17 cellular contexts compared by ENCODE assay signal in the genomic region with DNA sequence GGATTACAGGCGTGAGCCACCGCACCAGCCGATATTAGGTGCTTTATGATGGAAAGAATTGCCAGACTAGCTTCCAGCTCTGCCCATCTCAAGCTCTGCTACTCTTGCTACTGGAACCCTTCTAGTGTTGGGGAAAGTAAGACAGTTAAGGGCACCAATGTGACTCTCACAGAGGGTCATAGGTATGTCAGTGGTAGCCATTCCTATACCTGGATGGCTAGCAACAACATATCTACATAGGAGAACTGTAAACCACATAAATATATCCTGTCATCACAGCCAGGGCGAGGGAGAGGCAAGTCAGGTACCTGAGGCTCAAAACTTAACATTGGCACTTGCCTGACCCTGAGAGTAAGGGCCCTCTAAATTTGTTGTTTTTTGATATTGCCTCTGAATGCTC. TPM values are rescaled to one million over a fixed set of nuclear protein-coding genes. Genes with fewer than 3 reads are reported as not detected.
DNase-seq lines count a peak whose midpoint lies in the region; TF ChIP-seq lines count a peak whose summit lies in the region.
"Had no signal": no experiment of that assay in that cellular context is flagged by ENCODE, and none has a peak within 500 bp of the region (broad histone marks: within the 10 kb centered on the region; RNA-seq: fewer than 3 reads in every experiment).

No MANE protein-coding gene starts in this region.

- peaks cover 24% of the 10 kb centered on the region for H3K4me1 Mint-ChIP-seq in nephron
- peaks cover 9% of the 10 kb centered on the region for H3K4me1 Mint-ChIP-seq in glutamatergic neuron (ENCODE audit: low read depth, unreplicated experiment)

- peaks cover 15 to 33% (median 26%) of the 10 kb centered on the region in 4 donors for H3K4me1 ChIP-seq in esophagus muscularis mucosa

- H3K27ac ChIP-seq in C4-2B (peak overlapping the region; percentile 13; the same call in 1 of the 2 replicates), esophagus muscularis mucosa (replicated peaks in 1 of 4) (no peak overlapping the region)
- H3K27ac ChIP-seq: A549; BLaER1 treated with 17β-estradiol and CSF1 and Interleukin-3, amounts not matched to agents 10 nM and 100 nM had no signal

- DNase-seq in esophagus muscularis mucosa (ENCODE audit: extremely low spot score) = peak; percentile 87
- DNase-seq in germinal center (ENCODE audit: low spot score) = no peak
- no peak for DNase-seq in glutamatergic neuron
- DNase-seq in OCI-M1 (lab: John Stamatoyannopoulos, UW) = no peak
- DNase-seq: AML-193; Caco-2; Calu3; CD4-positive, CD25-positive, alpha-beta regulatory T cell; CD8-positive, alpha-beta T cell; DMS79 treated with DMSO at 0.1 percent for 48 hours; GF-D8 had no signal

- peaks cover 9% of the 10 kb centered on the region for H3K36me3 Mint-ChIP-seq in nephron (ENCODE audit: low read depth)
- no peaks in the 10 kb centered on the region for H3K36me3 Mint-ChIP-seq in glutamatergic neuron (ENCODE audit: unreplicated experiment)
- H3K36me3 Mint-ChIP-seq: CD4-positive, CD25-positive, alpha-beta regulatory T cell had no signal

- no peak for TF ChIP-seq POLR2A in esophagus muscularis mucosa (IDR thresholded peaks at IDR 0.05; ENCODE audit: low read depth)

- no peak for TF ChIP-seq EP300 in esophagus muscularis mucosa (IDR thresholded peaks at IDR 0.05)

- TF ChIP-seq CTCF in C4-2B (conservative IDR thresholded peaks at IDR 0.05) (no peak), esophagus muscularis mucosa (IDR thresholded peaks at IDR 0.05) (no peak), nephron (IDR thresholded peaks at IDR 0.05; ENCODE audit: unreplicated experiment in 3 of 3) (no peak), glutamatergic neuron (IDR thresholded peaks at IDR 0.05; ENCODE audit: partially characterized antibody, unreplicated experiment) (no peak)

- intact Hi-C loops in esophagus muscularis mucosa (cut with DNase I) = loop anchor here (5.0 to 10.0 kb wide), 4 partner anchors 71 to 521 kb away; no protein-coding TSS in a partner anchor

- H3K27ac Mint-ChIP-seq in nephron (no peak overlapping the region), glutamatergic neuron (ENCODE audit: unreplicated experiment) (no peak overlapping the region)
- H3K27ac Mint-ChIP-seq: B cell; CD8-positive, alpha-beta T cell had no signal

- H3K36me3 ChIP-seq in esophagus muscularis mucosa = peaks cover 0 to 2% (median 0%) of the 10 kb centered on the region in 4 donors

- H3K9me3 ChIP-seq in esophagus muscularis mucosa = no peaks in the 10 kb centered on the region
- H3K9me3 ChIP-seq: A549; BLaER1 treated with 17β-estradiol and CSF1 and Interleukin-3, amounts not matched to agents 10 nM and 100 nM; Caco-2 had no signal

- H3K4me3 Mint-ChIP-seq in nephron (peak overlapping the region in 2 of 3 experiments; percentile 10 to 20), glutamatergic neuron (ENCODE audit: unreplicated experiment) (no peak overlapping the region)
- H3K4me3 Mint-ChIP-seq: B cell had no signal

- H3K9me3 Mint-ChIP-seq in nephron (no peaks in the 10 kb centered on the region), glutamatergic neuron (ENCODE audit: unreplicated experiment) (peaks cover 8% of the 10 kb centered on the region)
- H3K9me3 Mint-ChIP-seq: CD14-positive monocyte; CD8-positive, alpha-beta T cell had no signal

- H3K4me3 ChIP-seq in esophagus muscularis mucosa = no peak overlapping the region
- H3K4me3 ChIP-seq: A549; BLaER1 treated with 17β-estradiol and CSF1 and Interleukin-3, amounts not matched to agents 10 nM and 100 nM had no signal

- H3K27me3 Mint-ChIP-seq in nephron (ENCODE audit: low read depth) (peaks cover 17% of the 10 kb centered on the region), glutamatergic neuron (ENCODE audit: unreplicated experiment) (peaks cover 4% of the 10 kb centered on the region)

- H3K27me3 ChIP-seq in esophagus muscularis mucosa = no peaks in the 10 kb centered on the region

- 100% methylated on average over 4 of the region's 4 CpGs for WGBS in esophagus muscularis mucosa

RNA-seq across cellular contexts. Expression of a gene that starts 1.7 kb away (rescaled TPM):
- total RNA-seq in esophagus muscularis mucosa (10 to 100 TPM; 24.1 to 36.0 (median 26.0) TPM), glutamatergic neuron (ENCODE audit: unreplicated experiment) (79.7 TPM)
- total RNA-seq: B cell had no signal
